In the genomic region with DNA sequence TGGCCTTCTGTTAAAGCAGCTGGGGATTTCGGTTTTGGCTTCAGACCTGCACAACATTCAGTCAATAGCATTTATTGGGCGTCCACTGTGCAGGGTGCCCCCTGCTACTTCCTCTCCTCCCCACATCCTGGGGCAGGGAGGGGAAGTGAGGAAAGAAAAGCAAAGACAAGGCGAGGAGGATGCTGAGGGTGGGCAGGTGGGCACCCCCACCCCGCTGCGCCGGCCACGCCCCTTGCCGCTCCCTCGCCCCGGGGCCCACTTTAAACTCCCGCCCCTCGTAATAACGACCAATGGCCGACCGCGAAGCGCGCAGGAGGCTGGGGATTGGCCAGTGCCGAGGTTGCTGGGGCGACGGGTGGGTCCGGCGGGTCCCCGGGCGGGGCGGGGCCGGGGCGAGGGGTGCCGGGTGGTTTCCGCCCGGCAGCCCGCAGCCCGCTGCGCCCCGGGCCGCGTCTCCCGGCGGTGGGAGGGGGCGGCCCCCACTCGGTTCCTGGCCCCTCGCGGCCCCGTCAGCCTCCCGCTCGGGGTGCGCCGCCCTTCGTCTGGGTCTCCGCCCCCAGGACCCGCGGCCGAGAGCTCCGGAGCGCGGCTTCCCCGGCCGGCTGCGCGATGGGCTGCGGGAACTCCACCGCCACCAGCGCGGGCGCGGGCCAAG, we compare ENCODE assay signal across 1 cellular context.
TF ChIP-seq lines count a peak whose summit lies in the region.

Gene C12orf75, plus strand, starts transcription at position 409 of the 655 bp plus-strand sequence. Its CDS starts 201 bp downstream, at position 610.

TF ChIP-seq in HepG2, 621 proteins besides CTCF, POLR2A, EP300 and RAD21 (continues in another document):
- TF ChIP-seq ZBTB1 (CRISPR knock-in tag; IDR thresholded peaks at IDR 0.05; ENCODE audit: borderline replicate concordance) (no peak), ZFP62 (CRISPR knock-in tag; IDR thresholded peaks at IDR 0.05) (no peak), ZFAT (CRISPR knock-in tag; conservative IDR thresholded peaks at IDR 0.05) (no peak), SIN3B (IDR thresholded peaks at IDR 0.05; ENCODE audit: low read length) (peak; percentile 34; the same call in 1 of the 2 replicates), SIX1 (CRISPR knock-in tag; IDR thresholded peaks at IDR 0.05; ENCODE audit: borderline replicate concordance) (no peak), ZNF749 (CRISPR knock-in tag; IDR thresholded peaks at IDR 0.05; ENCODE audit: borderline replicate concordance) (no peak), SP2 (CRISPR knock-in tag; IDR thresholded peaks at IDR 0.05) (peak; percentile 70), NFYC (CRISPR knock-in tag; IDR thresholded peaks at IDR 0.05) (peak; percentile 87), MXI1 (IDR thresholded peaks at IDR 0.05; ENCODE audit: borderline replicate concordance, low read depth, low read length) (peak; percentile 21; the same call in 1 of the 3 replicates), HMGXB3 (CRISPR knock-in tag; IDR thresholded peaks at IDR 0.05; ENCODE audit: borderline replicate concordance) (no peak), ZBTB42 (CRISPR knock-in tag; IDR thresholded peaks at IDR 0.05) (no peak), CHCHD3 (CRISPR knock-in tag; IDR thresholded peaks at IDR 0.05) (0 out of 2 replicates have a peak, but pooled peaks have one; percentile 72), HHEX (CRISPR knock-in tag; IDR thresholded peaks at IDR 0.05) (no peak), SAP130 (CRISPR knock-in tag; IDR thresholded peaks at IDR 0.05; ENCODE audit: low read depth) (peak; percentile 79), MED1 (CRISPR knock-in tag; IDR thresholded peaks at IDR 0.05) (no peak), IRX3 (CRISPR knock-in tag; IDR thresholded peaks at IDR 0.05; ENCODE audit: borderline replicate concordance, low read depth) (peak; percentile 84; the same call in 1 of the 2 replicates), ZNF30 (CRISPR knock-in tag; IDR thresholded peaks at IDR 0.05) (no peak), MTF1 (CRISPR knock-in tag; IDR thresholded peaks at IDR 0.05) (no peak), SRSF9 (IDR thresholded peaks at IDR 0.05; ENCODE audit: borderline replicate concordance, insufficient read depth, low read depth, low read length, poor library complexity, severe bottlenecking) (no peak), GABPB1 (CRISPR knock-in tag; IDR thresholded peaks at IDR 0.05) (peak; percentile 55; the same call in 1 of the 2 replicates), NRL (CRISPR knock-in tag; IDR thresholded peaks at IDR 0.05; ENCODE audit: borderline replicate concordance) (no peak), MAX (IDR thresholded peaks at IDR 0.05) (peak; percentile 80), ESRRA (CRISPR knock-in tag; IDR thresholded peaks at IDR 0.05; ENCODE audit: low read depth) (no peak), ZNF234 (CRISPR knock-in tag; conservative IDR thresholded peaks at IDR 0.05) (no peak), ZNF607 (CRISPR knock-in tag; IDR thresholded peaks at IDR 0.05; ENCODE audit: borderline replicate concordance) (no peak), KDM5B (CRISPR knock-in tag; IDR thresholded peaks at IDR 0.05; ENCODE audit: borderline replicate concordance) (no peak), KLF16 (CRISPR knock-in tag; IDR thresholded peaks at IDR 0.05) (0 out of 4 replicates have a peak, but pooled peaks of 1 of the 2 experiments have one; percentile 31), PTBP1 (IDR thresholded peaks at IDR 0.05; ENCODE audit: low read depth, low read length, poor library complexity, severe bottlenecking) (no peak), ZNF724P (CRISPR knock-in tag; IDR thresholded peaks at IDR 0.05; ENCODE audit: borderline replicate concordance) (0 out of 2 replicates have a peak, but pooled peaks have one; percentile 67), CBFB (CRISPR knock-in tag; IDR thresholded peaks at IDR 0.05) (no peak), THAP11 (CRISPR knock-in tag; IDR thresholded peaks at IDR 0.05) (no peak), RFXAP (CRISPR knock-in tag; IDR thresholded peaks at IDR 0.05; ENCODE audit: borderline replicate concordance) (no peak)
- TF ChIP-seq, protein P1, sequence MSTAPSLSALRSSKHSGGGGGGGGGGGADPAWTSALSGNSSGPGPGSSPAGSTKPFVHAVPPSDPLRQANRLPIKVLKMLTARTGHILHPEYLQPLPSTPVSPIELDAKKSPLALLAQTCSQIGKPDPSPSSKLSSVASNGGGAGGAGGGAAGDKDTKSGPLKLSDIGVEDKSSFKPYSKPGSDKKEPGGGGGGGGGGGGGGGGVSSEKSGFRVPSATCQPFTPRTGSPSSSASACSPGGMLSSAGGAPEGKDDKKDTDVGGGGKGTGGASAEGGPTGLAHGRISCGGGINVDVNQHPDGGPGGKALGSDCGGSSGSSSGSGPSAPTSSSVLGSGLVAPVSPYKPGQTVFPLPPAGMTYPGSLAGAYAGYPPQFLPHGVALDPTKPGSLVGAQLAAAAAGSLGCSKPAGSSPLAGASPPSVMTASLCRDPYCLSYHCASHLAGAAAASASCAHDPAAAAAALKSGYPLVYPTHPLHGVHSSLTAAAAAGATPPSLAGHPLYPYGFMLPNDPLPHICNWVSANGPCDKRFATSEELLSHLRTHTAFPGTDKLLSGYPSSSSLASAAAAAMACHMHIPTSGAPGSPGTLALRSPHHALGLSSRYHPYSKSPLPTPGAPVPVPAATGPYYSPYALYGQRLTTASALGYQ (CRISPR knock-in tag; IDR thresholded peaks at IDR 0.05), result no peak
- TF ChIP-seq, protein P2, sequence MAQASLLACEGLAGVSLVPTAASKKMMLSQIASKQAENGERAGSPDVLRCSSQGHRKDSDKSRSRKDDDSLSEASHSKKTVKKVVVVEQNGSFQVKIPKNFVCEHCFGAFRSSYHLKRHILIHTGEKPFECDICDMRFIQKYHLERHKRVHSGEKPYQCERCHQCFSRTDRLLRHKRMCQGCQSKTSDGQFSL (CRISPR knock-in tag; IDR thresholded peaks at IDR 0.05), result 0 out of 2 replicates have a peak, but pooled peaks have one; percentile 37
- TF ChIP-seq, protein P3, sequence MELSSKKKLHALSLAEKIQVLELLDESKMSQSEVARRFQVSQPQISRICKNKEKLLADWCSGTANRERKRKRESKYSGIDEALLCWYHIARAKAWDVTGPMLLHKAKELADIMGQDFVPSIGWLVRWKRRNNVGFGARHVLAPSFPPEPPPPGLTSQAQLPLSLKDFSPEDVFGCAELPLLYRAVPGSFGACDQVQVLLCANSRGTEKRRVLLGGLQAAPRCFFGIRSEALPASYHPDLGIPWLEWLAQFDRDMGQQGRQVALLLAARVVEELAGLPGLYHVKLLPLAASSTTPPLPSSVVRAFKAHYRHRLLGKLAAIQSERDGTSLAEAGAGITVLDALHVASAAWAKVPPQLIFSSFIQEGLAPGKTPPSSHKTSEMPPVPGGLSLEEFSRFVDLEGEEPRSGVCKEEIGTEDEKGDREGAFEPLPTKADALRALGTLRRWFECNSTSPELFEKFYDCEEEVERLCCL (CRISPR knock-in tag; IDR thresholded peaks at IDR 0.05; ENCODE audit: borderline replicate concordance), result no peak
- TF ChIP-seq, protein P4, sequence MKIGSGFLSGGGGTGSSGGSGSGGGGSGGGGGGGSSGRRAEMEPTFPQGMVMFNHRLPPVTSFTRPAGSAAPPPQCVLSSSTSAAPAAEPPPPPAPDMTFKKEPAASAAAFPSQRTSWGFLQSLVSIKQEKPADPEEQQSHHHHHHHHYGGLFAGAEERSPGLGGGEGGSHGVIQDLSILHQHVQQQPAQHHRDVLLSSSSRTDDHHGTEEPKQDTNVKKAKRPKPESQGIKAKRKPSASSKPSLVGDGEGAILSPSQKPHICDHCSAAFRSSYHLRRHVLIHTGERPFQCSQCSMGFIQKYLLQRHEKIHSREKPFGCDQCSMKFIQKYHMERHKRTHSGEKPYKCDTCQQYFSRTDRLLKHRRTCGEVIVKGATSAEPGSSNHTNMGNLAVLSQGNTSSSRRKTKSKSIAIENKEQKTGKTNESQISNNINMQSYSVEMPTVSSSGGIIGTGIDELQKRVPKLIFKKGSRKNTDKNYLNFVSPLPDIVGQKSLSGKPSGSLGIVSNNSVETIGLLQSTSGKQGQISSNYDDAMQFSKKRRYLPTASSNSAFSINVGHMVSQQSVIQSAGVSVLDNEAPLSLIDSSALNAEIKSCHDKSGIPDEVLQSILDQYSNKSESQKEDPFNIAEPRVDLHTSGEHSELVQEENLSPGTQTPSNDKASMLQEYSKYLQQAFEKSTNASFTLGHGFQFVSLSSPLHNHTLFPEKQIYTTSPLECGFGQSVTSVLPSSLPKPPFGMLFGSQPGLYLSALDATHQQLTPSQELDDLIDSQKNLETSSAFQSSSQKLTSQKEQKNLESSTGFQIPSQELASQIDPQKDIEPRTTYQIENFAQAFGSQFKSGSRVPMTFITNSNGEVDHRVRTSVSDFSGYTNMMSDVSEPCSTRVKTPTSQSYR (CRISPR knock-in tag; IDR thresholded peaks at IDR 0.05; ENCODE audit: borderline replicate concordance), result no peak
- TF ChIP-seq, protein P5, sequence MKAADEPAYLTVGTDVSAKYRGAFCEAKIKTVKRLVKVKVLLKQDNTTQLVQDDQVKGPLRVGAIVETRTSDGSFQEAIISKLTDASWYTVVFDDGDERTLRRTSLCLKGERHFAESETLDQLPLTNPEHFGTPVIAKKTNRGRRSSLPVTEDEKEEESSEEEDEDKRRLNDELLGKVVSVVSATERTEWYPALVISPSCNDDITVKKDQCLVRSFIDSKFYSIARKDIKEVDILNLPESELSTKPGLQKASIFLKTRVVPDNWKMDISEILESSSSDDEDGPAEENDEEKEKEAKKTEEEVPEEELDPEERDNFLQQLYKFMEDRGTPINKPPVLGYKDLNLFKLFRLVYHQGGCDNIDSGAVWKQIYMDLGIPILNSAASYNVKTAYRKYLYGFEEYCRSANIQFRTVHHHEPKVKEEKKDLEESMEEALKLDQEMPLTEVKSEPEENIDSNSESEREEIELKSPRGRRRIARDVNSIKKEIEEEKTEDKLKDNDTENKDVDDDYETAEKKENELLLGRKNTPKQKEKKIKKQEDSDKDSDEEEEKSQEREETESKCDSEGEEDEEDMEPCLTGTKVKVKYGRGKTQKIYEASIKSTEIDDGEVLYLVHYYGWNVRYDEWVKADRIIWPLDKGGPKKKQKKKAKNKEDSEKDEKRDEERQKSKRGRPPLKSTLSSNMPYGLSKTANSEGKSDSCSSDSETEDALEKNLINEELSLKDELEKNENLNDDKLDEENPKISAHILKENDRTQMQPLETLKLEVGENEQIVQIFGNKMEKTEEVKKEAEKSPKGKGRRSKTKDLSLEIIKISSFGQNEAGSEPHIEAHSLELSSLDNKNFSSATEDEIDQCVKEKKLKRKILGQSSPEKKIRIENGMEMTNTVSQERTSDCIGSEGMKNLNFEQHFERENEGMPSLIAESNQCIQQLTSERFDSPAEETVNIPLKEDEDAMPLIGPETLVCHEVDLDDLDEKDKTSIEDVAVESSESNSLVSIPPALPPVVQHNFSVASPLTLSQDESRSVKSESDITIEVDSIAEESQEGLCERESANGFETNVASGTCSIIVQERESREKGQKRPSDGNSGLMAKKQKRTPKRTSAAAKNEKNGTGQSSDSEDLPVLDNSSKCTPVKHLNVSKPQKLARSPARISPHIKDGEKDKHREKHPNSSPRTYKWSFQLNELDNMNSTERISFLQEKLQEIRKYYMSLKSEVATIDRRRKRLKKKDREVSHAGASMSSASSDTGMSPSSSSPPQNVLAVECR (CRISPR knock-in tag; IDR thresholded peaks at IDR 0.05; ENCODE audit: borderline replicate concordance), result peak; percentile 64; the same call in 1 of the 2 replicates
